In genomic region chr6:143513410-143513809, GRCh38 we compare ENCODE assay signal across 2 cellular contexts.
TF ChIP-seq lines count a peak whose summit lies in the region.

No MANE protein-coding gene starts in this region.

TF ChIP-seq in HEK293, 187 proteins besides CTCF, POLR2A, EP300 and RAD21 (continued from another document and continues in another):
- TF ChIP-seq ZNF239 (tag by site-specific recombination; IDR thresholded peaks at IDR 0.05): no peak
- TF ChIP-seq ZNF654 (tag by site-specific recombination; IDR thresholded peaks at IDR 0.05; ENCODE audit: low read depth): peak; percentile 76
- TF ChIP-seq ZNF548 (tag by site-specific recombination; IDR thresholded peaks at IDR 0.05): 0 out of 2 replicates have a peak, but pooled peaks have one; percentile 17
- 0 out of 2 replicates have a peak, but pooled peaks have one; percentile 41 for TF ChIP-seq ZIC2 (tag by site-specific recombination; IDR thresholded peaks at IDR 0.05)
- peak; percentile 40; the same call in 1 of the 2 replicates for TF ChIP-seq ZNF341 (tag by site-specific recombination; IDR thresholded peaks at IDR 0.05; ENCODE audit: low read depth)
- TF ChIP-seq ZNF792 (tag by site-specific recombination; IDR thresholded peaks at IDR 0.05): no peak
- peak; percentile 46; the same call in 1 of the 2 replicates for TF ChIP-seq ZNF660 (tag by site-specific recombination; IDR thresholded peaks at IDR 0.05)
- 0 out of 2 replicates have a peak, but pooled peaks have one; percentile 15 for TF ChIP-seq YY2 (tag by site-specific recombination; IDR thresholded peaks at IDR 0.05)
- TF ChIP-seq, protein P1, sequence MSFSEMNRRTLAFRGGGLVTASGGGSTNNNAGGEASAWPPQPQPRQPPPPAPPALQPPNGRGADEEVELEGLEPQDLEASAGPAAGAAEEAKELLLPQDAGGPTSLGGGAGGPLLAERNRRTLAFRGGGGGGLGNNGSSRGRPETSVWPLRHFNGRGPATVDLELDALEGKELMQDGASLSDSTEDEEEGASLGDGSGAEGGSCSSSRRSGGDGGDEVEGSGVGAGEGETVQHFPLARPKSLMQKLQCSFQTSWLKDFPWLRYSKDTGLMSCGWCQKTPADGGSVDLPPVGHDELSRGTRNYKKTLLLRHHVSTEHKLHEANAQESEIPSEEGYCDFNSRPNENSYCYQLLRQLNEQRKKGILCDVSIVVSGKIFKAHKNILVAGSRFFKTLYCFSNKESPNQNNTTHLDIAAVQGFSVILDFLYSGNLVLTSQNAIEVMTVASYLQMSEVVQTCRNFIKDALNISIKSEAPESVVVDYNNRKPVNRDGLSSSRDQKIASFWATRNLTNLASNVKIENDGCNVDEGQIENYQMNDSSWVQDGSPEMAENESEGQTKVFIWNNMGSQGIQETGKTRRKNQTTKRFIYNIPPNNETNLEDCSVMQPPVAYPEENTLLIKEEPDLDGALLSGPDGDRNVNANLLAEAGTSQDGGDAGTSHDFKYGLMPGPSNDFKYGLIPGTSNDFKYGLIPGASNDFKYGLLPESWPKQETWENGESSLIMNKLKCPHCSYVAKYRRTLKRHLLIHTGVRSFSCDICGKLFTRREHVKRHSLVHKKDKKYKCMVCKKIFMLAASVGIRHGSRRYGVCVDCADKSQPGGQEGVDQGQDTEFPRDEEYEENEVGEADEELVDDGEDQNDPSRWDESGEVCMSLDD (tag by site-specific recombination; IDR thresholded peaks at IDR 0.05): 0 out of 2 replicates have a peak, but pooled peaks have one; percentile 41
- TF ChIP-seq SP3 (tag by site-specific recombination; IDR thresholded peaks at IDR 0.05): no peak
- TF ChIP-seq ZBTB17 (tag by site-specific recombination; IDR thresholded peaks at IDR 0.05): peak; percentile 48
- TF ChIP-seq ZNF423 (tag by site-specific recombination; IDR thresholded peaks at IDR 0.05): 0 out of 2 replicates have a peak, but pooled peaks have one; percentile 54
- peak; percentile 39 for TF ChIP-seq PRDM10 (tag by site-specific recombination; IDR thresholded peaks at IDR 0.05)
- no peak for TF ChIP-seq ZNF558 (tag by site-specific recombination; IDR thresholded peaks at IDR 0.05)
- TF ChIP-seq GLIS2 (tag by site-specific recombination; IDR thresholded peaks at IDR 0.05): 0 out of 2 replicates have a peak, but pooled peaks have one; percentile 19
- peak; percentile 87 for TF ChIP-seq MYNN (tag by site-specific recombination; IDR thresholded peaks at IDR 0.05; ENCODE audit: borderline replicate concordance)
- no peak for TF ChIP-seq ZNF19 (tag by site-specific recombination; IDR thresholded peaks at IDR 0.05; ENCODE audit: low read depth)
- TF ChIP-seq IKZF3 (tag by site-specific recombination; IDR thresholded peaks at IDR 0.05): 0 out of 2 replicates have a peak, but pooled peaks have one; percentile 34
- TF ChIP-seq ZSCAN30 (tag by site-specific recombination; IDR thresholded peaks at IDR 0.05): peak; percentile 66; the same call in 1 of the 2 replicates
- no peak for TF ChIP-seq ZNF394 (tag by site-specific recombination; IDR thresholded peaks at IDR 0.05; ENCODE audit: borderline replicate concordance)
- TF ChIP-seq, protein P2, sequence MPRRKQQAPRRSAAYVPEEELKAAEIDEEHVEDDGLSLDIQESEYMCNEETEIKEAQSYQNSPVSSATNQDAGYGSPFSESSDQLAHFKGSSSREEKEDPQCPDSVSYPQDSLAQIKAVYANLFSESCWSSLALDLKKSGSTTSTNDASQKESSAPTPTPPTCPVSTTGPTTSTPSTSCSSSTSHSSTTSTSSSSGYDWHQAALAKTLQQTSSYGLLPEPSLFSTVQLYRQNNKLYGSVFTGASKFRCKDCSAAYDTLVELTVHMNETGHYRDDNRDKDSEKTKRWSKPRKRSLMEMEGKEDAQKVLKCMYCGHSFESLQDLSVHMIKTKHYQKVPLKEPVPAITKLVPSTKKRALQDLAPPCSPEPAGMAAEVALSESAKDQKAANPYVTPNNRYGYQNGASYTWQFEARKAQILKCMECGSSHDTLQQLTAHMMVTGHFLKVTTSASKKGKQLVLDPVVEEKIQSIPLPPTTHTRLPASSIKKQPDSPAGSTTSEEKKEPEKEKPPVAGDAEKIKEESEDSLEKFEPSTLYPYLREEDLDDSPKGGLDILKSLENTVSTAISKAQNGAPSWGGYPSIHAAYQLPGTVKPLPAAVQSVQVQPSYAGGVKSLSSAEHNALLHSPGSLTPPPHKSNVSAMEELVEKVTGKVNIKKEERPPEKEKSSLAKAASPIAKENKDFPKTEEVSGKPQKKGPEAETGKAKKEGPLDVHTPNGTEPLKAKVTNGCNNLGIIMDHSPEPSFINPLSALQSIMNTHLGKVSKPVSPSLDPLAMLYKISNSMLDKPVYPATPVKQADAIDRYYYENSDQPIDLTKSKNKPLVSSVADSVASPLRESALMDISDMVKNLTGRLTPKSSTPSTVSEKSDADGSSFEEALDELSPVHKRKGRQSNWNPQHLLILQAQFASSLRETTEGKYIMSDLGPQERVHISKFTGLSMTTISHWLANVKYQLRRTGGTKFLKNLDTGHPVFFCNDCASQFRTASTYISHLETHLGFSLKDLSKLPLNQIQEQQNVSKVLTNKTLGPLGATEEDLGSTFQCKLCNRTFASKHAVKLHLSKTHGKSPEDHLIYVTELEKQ (tag by site-specific recombination; IDR thresholded peaks at IDR 0.05; ENCODE audit: borderline replicate concordance): no peak

TF ChIP-seq in neural cell, 6 proteins besides CTCF, POLR2A, EP300 and RAD21 (continued from another document):
- TF ChIP-seq REST (IDR thresholded peaks at IDR 0.05; ENCODE audit: borderline replicate concordance) (no peak), EZH2 (IDR thresholded peaks at IDR 0.05; ENCODE audit: borderline replicate concordance, insufficient read depth, low read length, poor library complexity, severe bottlenecking) (no peak)
